In genomic region chr12:111424189-111424792, GRCh38 we compare ENCODE assay signal across 12 cellular contexts. TPM values are rescaled to one million over a fixed set of nuclear protein-coding genes. Genes with fewer than 3 reads are reported as not detected.
DNase-seq lines count a peak whose midpoint lies in the region; ATAC-seq, FAIRE-seq and TF ChIP-seq lines count a peak whose summit lies in the region.
"Had no signal": no experiment of that assay in that cellular context is flagged by ENCODE, and none has a peak within 500 bp of the region (broad histone marks: within the 10 kb centered on the region; RNA-seq: fewer than 3 reads in every experiment).

No MANE protein-coding gene starts in this region.

- H3K27ac Mint-ChIP-seq in CD4-positive, alpha-beta memory T cell, result peak overlapping the region; percentile 77 to 100 (median 96)
- peak overlapping the region; percentile 87 to 91 (median 87); a peak in 6 of 7 replicates for H3K27ac Mint-ChIP-seq in H9

- intact Hi-C loops in CD4-positive, alpha-beta memory T cell (cut with micrococcal nuclease), result no loop called here
- intact Hi-C loops in K562 (cut with micrococcal nuclease), result no loop called here
- intact Hi-C loops in vagina (cut with DNase I), result no loop called here

- H3K18ac ChIP-seq in H9 (ENCODE audit: insufficient read length, low read depth, low read length) (no peak overlapping the region), mesenchymal stem cell (ENCODE audit: low read depth in 1 of 2, low read length in 2 of 2) (no peak overlapping the region)

- no peak overlapping the region for H2AK5ac ChIP-seq in H9 (ENCODE audit: insufficient read length, low read length)
- no peak overlapping the region for H2AK5ac ChIP-seq in mesenchymal stem cell (ENCODE audit: low read length, severe bottlenecking)

- in situ Hi-C loops in K562 (cut with MboI), result no loop called here

- no peak for FAIRE-seq in K562 (lab: Jason Lieb, UNC)
- FAIRE-seq: H54 had no signal

- H3K4me1 ChIP-seq in CD4-positive, alpha-beta memory T cell (ENCODE audit: insufficient read depth, low read length), result peaks cover 54% of the 10 kb centered on the region
- H3K4me1 ChIP-seq in H9 (ENCODE audit: insufficient read depth, low read length), result no peaks in the 10 kb centered on the region; the same call in 1 of the 2 replicates
- H3K4me1 ChIP-seq in K562 (replicated peaks in 1 of 2; ENCODE audit: control insufficient read depth in 2 of 2, insufficient read depth in 2 of 2, low read length in 2 of 2), result peaks cover 6 to 27% of the 10 kb centered on the region in 2 experiments; a peak in 4 of 5 replicates
- H3K4me1 ChIP-seq in mesenchymal stem cell (ENCODE audit: control insufficient read depth, insufficient read depth, low read depth, low read length), result peaks cover 38% of the 10 kb centered on the region
- no peaks in the 10 kb centered on the region for H3K4me1 ChIP-seq in smooth muscle cell (ENCODE audit: low read depth)
- peaks cover 35% of the 10 kb centered on the region for H3K4me1 ChIP-seq in vagina

- no peaks in the 10 kb centered on the region for H4K20me1 ChIP-seq in H9 (ENCODE audit: control insufficient read depth, insufficient read depth, insufficient read length)
- peaks cover 52% of the 10 kb centered on the region for H4K20me1 ChIP-seq in K562 (replicated peaks; ENCODE audit: control insufficient read depth, insufficient read depth, low read length)
- H4K20me1 ChIP-seq in smooth muscle cell (ENCODE audit: low read depth), result peaks cover 42% of the 10 kb centered on the region

- no peak overlapping the region for H3T11ph ChIP-seq in H9 (ENCODE audit: low read length)

- H4K91ac ChIP-seq in H9 (ENCODE audit: insufficient read length, low read depth, low read length) (no peak overlapping the region), mesenchymal stem cell (ENCODE audit: low read length) (no peak overlapping the region)

- H2BK5ac ChIP-seq in H9 (ENCODE audit: insufficient read length, low read length) (no peak overlapping the region), mesenchymal stem cell (ENCODE audit: low read depth, low read length, poor library complexity, severe bottlenecking) (no peak overlapping the region)

- H3K9ac ChIP-seq in H9 (ENCODE audit: extremely low read depth, insufficient read length, low read length) (no peak overlapping the region), K562 (ENCODE audit: insufficient read depth in 1 of 2, low read depth in 2 of 2, low read length in 2 of 2) (peak overlapping the region in 1 of 2 experiments; percentile 4; a peak in 1 of 4 replicates), mesenchymal stem cell (ENCODE audit: low read length) (no peak overlapping the region), smooth muscle cell (ENCODE audit: low read depth) (no peak overlapping the region)

- H4K8ac ChIP-seq in H9 (replicated peaks; ENCODE audit: insufficient read length, low read depth, low read length) (no peak overlapping the region), mesenchymal stem cell (ENCODE audit: low read length) (no peak overlapping the region)

- no peak for TF ChIP-seq CTCF in H9 (conservative IDR thresholded peaks at IDR 0.05)
- TF ChIP-seq CTCF in K562 (IDR thresholded peaks at IDR 0.05 in 2 of 3, conservative IDR thresholded peaks at IDR 0.05 in 1 of 3; ENCODE audit: insufficient read depth in 2 of 3, low read depth in 1 of 3, low read length in 3 of 3), result no peak
- TF ChIP-seq CTCF in smooth muscle cell (IDR thresholded peaks at IDR 0.05; ENCODE audit: borderline replicate concordance, insufficient read depth, poor library complexity, severe bottlenecking), result no peak
- TF ChIP-seq CTCF in vagina (IDR thresholded peaks at IDR 0.05), result no peak

- peaks cover 3% of the 10 kb centered on the region; the same call in 1 of the 2 replicates for H3K79me2 ChIP-seq in H9 (ENCODE audit: insufficient read depth, low read length)
- H3K79me2 ChIP-seq in K562 (ENCODE audit: control insufficient read depth, insufficient read depth, low read length), result peaks cover 92% of the 10 kb centered on the region
- peaks cover 64% of the 10 kb centered on the region for H3K79me2 ChIP-seq in smooth muscle cell (ENCODE audit: low read depth)

- H3K36me3 Mint-ChIP-seq in CD4-positive, alpha-beta memory T cell, result peaks cover 6 to 37% of the 10 kb centered on the region in 2 donors
- H3K36me3 Mint-ChIP-seq in H9 (ENCODE audit: insufficient read depth in 1 of 3, low read depth in 3 of 3), result peaks cover 9 to 28% (median 11%) of the 10 kb centered on the region in 3 experiments; a peak in 6 of 7 replicates

- H2BK15ac ChIP-seq in H9 (ENCODE audit: low read depth, low read length) (no peak overlapping the region), mesenchymal stem cell (ENCODE audit: low read depth, poor library complexity, severe bottlenecking) (no peak overlapping the region)

- whole genome bisulfite sequencing in H9 (ENCODE audit: extremely low coverage, insufficient read length, low lambda C conversion rate), result no CpG with 5 or more reads among the region's 11 CpGs
- 94% methylated on average over 11 of the region's 11 CpGs for WGBS in K562 (ENCODE audit: insufficient coverage, low coverage, missing lambda C conversion rate)
- WGBS in mesenchymal stem cell, result 94% methylated on average over 11 of the region's 11 CpGs
- WGBS in smooth muscle cell (ENCODE audit: low lambda C conversion rate), result 94% methylated on average over 11 of the region's 11 CpGs

- no peak overlapping the region for H3K56ac ChIP-seq in H9 (ENCODE audit: insufficient read length, low read depth, low read length)

- H3K27me3 ChIP-seq in CD4-positive, alpha-beta memory T cell (ENCODE audit: insufficient read depth, low read length), result no peaks in the 10 kb centered on the region
- H3K27me3 ChIP-seq in H9 (ENCODE audit: insufficient read depth, low read length) (no peaks in the 10 kb centered on the region), K562 (ENCODE audit: control insufficient read depth in 2 of 2, insufficient read depth in 2 of 2, low read length in 2 of 2) (no peaks in the 10 kb centered on the region), mesenchymal stem cell (ENCODE audit: control insufficient read depth in 1 of 2, insufficient read depth in 1 of 2, low read length in 2 of 2) (no peaks in the 10 kb centered on the region), smooth muscle cell (ENCODE audit: low read depth) (no peaks in the 10 kb centered on the region), vagina (no peaks in the 10 kb centered on the region)
- H3K27me3 ChIP-seq: thyroid gland had no signal

- no peak overlapping the region for H3K4me2 ChIP-seq in H9 (ENCODE audit: insufficient read depth, insufficient read length, low read length)
- no peak overlapping the region for H3K4me2 ChIP-seq in K562 (ENCODE audit: insufficient read depth, low read length)
- H3K4me2 ChIP-seq in mesenchymal stem cell (ENCODE audit: low read length, poor library complexity, severe bottlenecking), result no peak overlapping the region
- no peak overlapping the region for H3K4me2 ChIP-seq in smooth muscle cell

- H4K5ac ChIP-seq in H9 (ENCODE audit: insufficient read length, low read depth, low read length), result no peak overlapping the region

- no peak overlapping the region for H3K4me3 ChIP-seq in CD4-positive, alpha-beta memory T cell (ENCODE audit: low read length in 2 of 2)
- H3K4me3 ChIP-seq in K562 (no peak overlapping the region), mesenchymal stem cell (ENCODE audit: insufficient read depth in 1 of 2, low read depth in 1 of 2, low read length in 2 of 2) (no peak overlapping the region), smooth muscle cell (no peak overlapping the region), vagina (no peak overlapping the region)
- H3K4me3 ChIP-seq: thyroid gland had no signal

- no peak for TF ChIP-seq EP300 in K562 (IDR thresholded peaks at IDR 0.05; ENCODE audit: low read length)

- no peak overlapping the region for H2BK20ac ChIP-seq in H9 (ENCODE audit: low read depth, low read length, poor library complexity, severe bottlenecking)

- TF ChIP-seq RAD21 in K562 (CRISPR knock-in tag; conservative IDR thresholded peaks at IDR 0.05 in 1 of 2, IDR thresholded peaks at IDR 0.05 in 1 of 2), result no peak

- H3K14ac ChIP-seq in H9 (ENCODE audit: insufficient read depth, low read length) (no peak overlapping the region; the same call in 1 of the 2 replicates), mesenchymal stem cell (ENCODE audit: low read length in 2 of 2) (no peak overlapping the region)

- H3K27ac ChIP-seq in CD4-positive, alpha-beta memory T cell (ENCODE audit: low read depth, low read length), result peak overlapping the region; percentile 98
- H3K27ac ChIP-seq in H9 (ENCODE audit: insufficient read length, low read depth, low read length) (no peak overlapping the region), K562 (ENCODE audit: extremely low read depth, low read depth, low read length) (no peak overlapping the region), mesenchymal stem cell (ENCODE audit: low read length, poor library complexity, severe bottlenecking) (peak overlapping the region; percentile 27), smooth muscle cell (ENCODE audit: low read depth) (no peak overlapping the region), vagina (no peak overlapping the region)

- no peak for DNase-seq in CD4-positive, alpha-beta memory T cell
- DNase-seq in H9 (no peak), K562 (ENCODE audit: extremely low read depth in 1 of 4, low spot score in 3 of 4) (no peak), mesenchymal stem cell (no peak), smooth muscle cell (lab: John Stamatoyannopoulos, UW; ENCODE audit: unreplicated experiment) (no peak), vagina (ENCODE audit: extremely low spot score in 2 of 2) (no peak)
- DNase-seq: NCI-H1105 treated with DMSO at 0.1 percent for 48 hours, NCI-H526, thyroid gland had no signal

- POLR2A ChIA-PET in CD4-positive, alpha-beta memory T cell (lab: Charles Lee; ENCODE audit: partially characterized antibody), result interaction anchor here (0.9 to 14.7 kb wide), 5 partner anchors 11 to 21 kb away, joined by 3 to 258 read pairs (median 42); partner anchors contain the start of gene SH2B3
- POLR2A ChIA-PET in K562 (lab: Yijun Ruan, JAX), result interaction anchor here (0.6 to 4.7 kb wide), 5 partner anchors 11 to 25 kb away, joined by 3 to 24 read pairs (median 3); no protein-coding TSS in a partner anchor

- no peaks in the 10 kb centered on the region for H3K9me3 ChIP-seq in CD4-positive, alpha-beta memory T cell (ENCODE audit: control insufficient read depth in 1 of 2, low read length in 2 of 2)
- H3K9me3 ChIP-seq in H9 (ENCODE audit: control insufficient read depth, low read depth, low read length) (no peaks in the 10 kb centered on the region), K562 (replicated peaks; ENCODE audit: control insufficient read depth, insufficient read depth, low read depth, low read length) (no peaks in the 10 kb centered on the region), mesenchymal stem cell (ENCODE audit: control insufficient read depth, low read length) (no peaks in the 10 kb centered on the region), smooth muscle cell (replicated peaks; ENCODE audit: low read depth) (no peaks in the 10 kb centered on the region), vagina (no peaks in the 10 kb centered on the region)
- H3K9me3 ChIP-seq: thyroid gland had no signal

- H3K4ac ChIP-seq in H9 (ENCODE audit: low read depth, low read length) (no peak overlapping the region), mesenchymal stem cell (ENCODE audit: low read depth in 1 of 2, low read length in 2 of 2) (peak overlapping the region in 1 of 2 experiments; percentile 28)

- no peak overlapping the region for H2BK12ac ChIP-seq in H9 (ENCODE audit: insufficient read length, low read depth, low read length)
- no peak overlapping the region for H2BK12ac ChIP-seq in mesenchymal stem cell (ENCODE audit: low read length in 2 of 2)

- no TSS peak for BruUV-seq in K562 (replicated peaks; lab: Mats Ljungman, UMichigan)

- H3K27me3 Mint-ChIP-seq in CD4-positive, alpha-beta memory T cell, result no peaks in the 10 kb centered on the region
- no peaks in the 10 kb centered on the region for H3K27me3 Mint-ChIP-seq in H9 (ENCODE audit: low read depth)

- H3K4me1 Mint-ChIP-seq in CD4-positive, alpha-beta memory T cell, result peaks cover 38 to 76% (median 56%) of the 10 kb centered on the region in 4 donors
- H3K4me1 Mint-ChIP-seq in H9, result peaks cover 40 to 41% of the 10 kb centered on the region in 2 experiments

- H3F3A ChIP-seq in smooth muscle cell (ENCODE audit: low read depth), result no peaks in the 10 kb centered on the region

- H3K79me1 ChIP-seq in H9 (ENCODE audit: insufficient read depth, low read depth, low read length, poor library complexity, severe bottlenecking) (peaks cover 4% of the 10 kb centered on the region), mesenchymal stem cell (replicated peaks; ENCODE audit: low read length, poor library complexity, severe bottlenecking) (no peaks in the 10 kb centered on the region)

- H3K23me2 ChIP-seq in H9 (ENCODE audit: insufficient read length, low read depth, low read length, poor library complexity, severe bottlenecking), result no peaks in the 10 kb centered on the region

- no peak; the same call in 1 of the 2 replicates for TF ChIP-seq POLR2A in K562 (conservative IDR thresholded peaks at IDR 0.05)
- TF ChIP-seq POLR2A in vagina (IDR thresholded peaks at IDR 0.05), result no peak

- peaks cover 8% of the 10 kb centered on the region for H3K9me1 ChIP-seq in K562 (ENCODE audit: control insufficient read depth, insufficient read depth, low read length)

- no peak for ATAC-seq in K562
- no peak for ATAC-seq in HG03378 (IDR thresholded peaks at IDR 0.05; ENCODE audit: unreplicated experiment)

- H3K4me3 Mint-ChIP-seq in CD4-positive, alpha-beta memory T cell, result peak overlapping the region in 5 of 8 donors; percentile 15 to 82 (median 30)
- no peak overlapping the region for H3K4me3 Mint-ChIP-seq in H9
- H3K4me3 Mint-ChIP-seq: activated T-helper 1 cell treated with anti-CD3 and anti-CD28 coated beads, Interleukin-12 subunit alpha, Interleukin-12 subunit beta, Interleukin-2, Interleukin-4 antibody, amounts not matched to agents 30 ng/mL and 10 ng/mL and 1 ng/mL, durations not matched to agents 14 hours and 24 hours and 36 hours had no signal

- H3K23ac ChIP-seq in H9 (ENCODE audit: insufficient read length, low read depth, low read length), result no peak overlapping the region
- no peak overlapping the region for H3K23ac ChIP-seq in mesenchymal stem cell (ENCODE audit: low read length in 2 of 2)

- H2AFZ ChIP-seq in H9 (ENCODE audit: low read length), result no peak overlapping the region
- no peak overlapping the region for H2AFZ ChIP-seq in K562 (ENCODE audit: low read depth, low read length)
- H2AFZ ChIP-seq in mesenchymal stem cell (ENCODE audit: low read depth, low read length), result no peak overlapping the region
- no peak overlapping the region for H2AFZ ChIP-seq in smooth muscle cell (ENCODE audit: low read depth)

- H2BK120ac ChIP-seq in H9 (ENCODE audit: low read depth, low read length, poor library complexity, severe bottlenecking) (no peak overlapping the region), mesenchymal stem cell (ENCODE audit: low read depth, low read length) (no peak overlapping the region)

- CTCF ChIA-PET in CD4-positive, alpha-beta memory T cell (lab: Charles Lee; ENCODE audit: partially characterized antibody), result interaction anchor here (0.6 to 5.1 kb wide), 6 partner anchors 12 to 27 kb away, joined by 3 to 55 read pairs (median 6); no protein-coding TSS in a partner anchor
- CTCF ChIA-PET in K562 (lab: Yijun Ruan, JAX; ENCODE audit: low intra/inter-chr PET ratio), result no interaction called here

- H3K36me3 ChIP-seq in CD4-positive, alpha-beta memory T cell (ENCODE audit: insufficient read depth, low read length), result peaks cover 14% of the 10 kb centered on the region
- H3K36me3 ChIP-seq in K562 (ENCODE audit: control insufficient read depth, insufficient read depth, low read length) (peaks cover 77% of the 10 kb centered on the region), mesenchymal stem cell (ENCODE audit: control insufficient read depth in 1 of 2, insufficient read depth in 2 of 2, low read depth in 1 of 2, low read length in 2 of 2) (peaks cover 32 to 63% of the 10 kb centered on the region in 2 experiments), smooth muscle cell (ENCODE audit: low read depth) (no peaks in the 10 kb centered on the region), vagina (peaks cover 0 to 7% of the 10 kb centered on the region in 2 donors)

- no peaks in the 10 kb centered on the region for H3K9me3 Mint-ChIP-seq in CD4-positive, alpha-beta memory T cell
- no peaks in the 10 kb centered on the region for H3K9me3 Mint-ChIP-seq in H9
- H3K9me3 Mint-ChIP-seq: activated T-helper 1 cell treated with anti-CD3 and anti-CD28 coated beads, Interleukin-12 subunit alpha, Interleukin-12 subunit beta, Interleukin-2, Interleukin-4 antibody, amounts not matched to agents 30 ng/mL and 10 ng/mL and 1 ng/mL, durations not matched to agents 14 hours and 24 hours and 36 hours had no signal

RNA-seq across cellular contexts. Expression of gene SH2B3, which starts 18.6 kb away (rescaled TPM):
- total RNA-seq in CD4-positive, alpha-beta memory T cell, result 10 to 100 TPM; 25.3 to 28.2 TPM
- polyA plus RNA-seq in CD4-positive, alpha-beta memory T cell, result 10 to 100 TPM in 1 of 2 donors, 1 to 10 TPM in 1; 4.2 to 14.2 TPM
- total RNA-seq in H9 (2021) (37.9 and 40.3 TPM in 2 replicates), K562 (2014; rRNA removed) (46.7 and 52.0 TPM in 2 replicates), K562 (2014; rRNA removed; fragmentation: Illumina TruSeq; extraction: Trizol) (37.4 and 46.7 TPM in 2 replicates), K562 (2015; rRNA removed; fragmentation: Illumina TruSeq; extraction: Trizol) (22.9 and 23.4 TPM in 2 replicates), K562 (2021) (63.8 and 75.3 TPM in 2 replicates), smooth muscle cell (5.2 and 6.1 TPM in 2 replicates), vagina (24.1 TPM)
- total RNA-seq in K562 (2011; cell fraction: chromatin; rRNA removed; ENCODE audit: low replicate concordance), result 50.2 and 69.6 TPM in 2 replicates
- 38.4 and 40.4 TPM in 2 replicates for total RNA-seq in K562 (2011; cell fraction: nucleolus; rRNA removed)
- 52.1 and 86.9 TPM in 2 replicates for total RNA-seq in K562 (2011; cell fraction: nucleoplasm; rRNA removed)
- polyA plus RNA-seq in K562 (2011; rRNA removed) (28.2 and 32.5 TPM in 2 replicates), K562 (2014; fragmentation: Illumina TruSeq; extraction: Trizol) (59.9 and 64.4 TPM in 2 replicates), K562 (2014; fragmentation: Nextera tagmentation; extraction: Ambion mirVana) (10 to 100 TPM; 10.8 to 14.3 TPM), K562 (2014; rRNA removed) (38.6 and 41.3 TPM in 2 replicates), smooth muscle cell (3.7 and 4.7 TPM in 2 replicates)
- 33.3 and 57.9 TPM in 2 replicates for polyA plus RNA-seq in K562 (2011; cell fraction: cytosol; rRNA removed)
- polyA plus RNA-seq in K562 (2011; cell fraction: nucleus; rRNA removed), result 25.5 and 39.5 TPM in 2 replicates
- 29.2 and 33.2 TPM in 2 replicates for polyA plus RNA-seq in K562 (2012)
- 22.2 and 28.8 TPM in 2 replicates for polyA minus RNA-seq in K562 (2011; rRNA and poly(A)+ RNA removed)
- 40.8 and 46.0 TPM in 2 replicates for polyA minus RNA-seq in K562 (2011; cell fraction: cytosol; rRNA and poly(A)+ RNA removed)
- polyA minus RNA-seq in K562 (2011; cell fraction: nucleus; rRNA and poly(A)+ RNA removed), result 10.2 and 14.4 TPM in 2 replicates
- polyA plus RNA-seq in mesenchymal stem cell (2013, experiment 1 of 2), result 50.8 TPM
- 50.3 TPM for polyA plus RNA-seq in mesenchymal stem cell (2013, experiment 2 of 2)

RNA-seq across cellular contexts. Expression of gene PHETA1, which starts 55.4 kb away (rescaled TPM):
- 1 to 10 TPM; 4.7 to 6.4 TPM for total RNA-seq in CD4-positive, alpha-beta memory T cell
- polyA plus RNA-seq in CD4-positive, alpha-beta memory T cell, result 1 to 10 TPM in 1 of 2 donors, under 1 TPM in 1; 0.24 to 1.4 TPM
- total RNA-seq in H9 (2021), result 11.4 and 13.1 TPM in 2 replicates
- total RNA-seq in K562 (2011; cell fraction: chromatin; rRNA removed; ENCODE audit: low replicate concordance), result 4.2 and 14.8 TPM in 2 replicates
- 14.1 and 15.7 TPM in 2 replicates for total RNA-seq in K562 (2011; cell fraction: nucleolus; rRNA removed)
- total RNA-seq in K562 (2011; cell fraction: nucleoplasm; rRNA removed), result 6.2 and 8.2 TPM in 2 replicates
- total RNA-seq in K562 (2014; rRNA removed), result 6.2 and 8.0 TPM in 2 replicates
- total RNA-seq in K562 (2014; rRNA removed; fragmentation: Illumina TruSeq; extraction: Trizol), result 1.3 and 1.5 TPM in 2 replicates
- 3.0 and 3.5 TPM in 2 replicates for total RNA-seq in K562 (2015; rRNA removed; fragmentation: Illumina TruSeq; extraction: Trizol)
- total RNA-seq in K562 (2021), result 8.9 and 12.4 TPM in 2 replicates
- polyA plus RNA-seq in K562 (2011; rRNA removed), result 2.2 and 2.5 TPM in 2 replicates
- 2.8 and 8.2 TPM in 2 replicates for polyA plus RNA-seq in K562 (2011; cell fraction: cytosol; rRNA removed)
- 6.7 and 12.1 TPM in 2 replicates for polyA plus RNA-seq in K562 (2011; cell fraction: nucleus; rRNA removed)
- 6.0 and 7.5 TPM in 2 replicates for polyA plus RNA-seq in K562 (2012)
- 3.4 and 5.7 TPM in 2 replicates for polyA plus RNA-seq in K562 (2014; fragmentation: Illumina TruSeq; extraction: Trizol)
- under 1 TPM; 0.03 to 0.17 TPM for polyA plus RNA-seq in K562 (2014; fragmentation: Nextera tagmentation; extraction: Ambion mirVana)
- 6.9 and 7.2 TPM in 2 replicates for polyA plus RNA-seq in K562 (2014; rRNA removed)
- 0.84 and 1.5 TPM in 2 replicates for polyA minus RNA-seq in K562 (2011; rRNA and poly(A)+ RNA removed)
- 2.2 and 4.1 TPM in 2 replicates for polyA minus RNA-seq in K562 (2011; cell fraction: cytosol; rRNA and poly(A)+ RNA removed)
- polyA minus RNA-seq in K562 (2011; cell fraction: nucleus; rRNA and poly(A)+ RNA removed), result 3.6 and 4.3 TPM in 2 replicates
- polyA plus RNA-seq in mesenchymal stem cell (2013, experiment 1 of 2), result 6.6 TPM
- polyA plus RNA-seq in mesenchymal stem cell (2013, experiment 2 of 2), result 6.5 TPM
- 2.9 and 6.3 TPM in 2 replicates for total RNA-seq in smooth muscle cell
- 9.3 and 13.6 TPM in 2 replicates for polyA plus RNA-seq in smooth muscle cell
- 5.6 TPM for total RNA-seq in vagina

Comparison
In these comparisons a context has a peak if more than half of its experiments do, and no peak if none do; other contexts are left out.
1. H3K27ac ChIP-seq: peak in CD4-positive, alpha-beta memory T cell (single experiment) and mesenchymal stem cell (single experiment); none in H9 (single experiment), K562 (single experiment), smooth muscle cell (single experiment) and vagina (single experiment).
2. H3K4me3 Mint-ChIP-seq: peak in CD4-positive, alpha-beta memory T cell (5 of 8); none in H9 (0 of 2).